In genomic region chr4:57607616-57608150, GRCh38 we compare ENCODE assay signal across 19 cellular contexts.
"Had no signal": no experiment of that assay in that cellular context is flagged by ENCODE, and none has a peak within 500 bp of the region (broad histone marks: within the 10 kb centered on the region; RNA-seq: fewer than 3 reads in every experiment).

No MANE protein-coding gene starts in this region.

- DNase-seq: activated CD4-positive, alpha-beta T cell treated with anti-CD3 and anti-CD28 coated beads, Interleukin-2, amount 50 U/mL, for 48 hours; activated naive CD4-positive, alpha-beta T cell treated with anti-CD3 and anti-CD28 coated beads, Interleukin-2, amount 10 ng/mL, durations not matched to agents 7 days and 5 days; caudate nucleus; colonic mucosa; foreskin keratinocyte; glutamatergic neuron; immature natural killer cell; naive B cell; stimulated activated CD4-positive, alpha-beta T cell treated with anti-CD3 and anti-CD28 coated beads, Interleukin-15, amount 100 ng/mL, for 24 hours; stimulated activated CD4-positive, alpha-beta T cell treated with anti-CD3 and anti-CD28 coated beads, Interleukin-4, amount 100 ng/mL, for 24 hours; stimulated activated naive CD4-positive, alpha-beta T cell treated with Interleukin-2 at 50 U/mL for 16 hours; substantia nigra; T-cell; T1000 had no signal

- H3K36me3 Mint-ChIP-seq: activated naive CD4-positive, alpha-beta T cell treated with anti-CD3 and anti-CD28 coated beads, Interleukin-2, amount 10 ng/mL, durations not matched to agents 7 days and 5 days; immature natural killer cell; naive B cell; T-cell had no signal

- H3K36me3 ChIP-seq: colonic mucosa, neutrophil, right atrium auricular region, tibial nerve had no signal

- H3K9me3 Mint-ChIP-seq: activated naive CD4-positive, alpha-beta T cell treated with anti-CD3 and anti-CD28 coated beads, Interleukin-2, amount 10 ng/mL, durations not matched to agents 7 days and 5 days; activated T-helper 2 cell treated with anti-CD3 and anti-CD28 coated beads, Interferon-gamma antibody, Interleukin-2, Interleukin-4, amounts not matched to agents 10 μg/mL and 5 μg/mL and 100 μg/mL, durations not matched to agents 14 hours and 24 hours and 36 hours had no signal

- H3K27ac Mint-ChIP-seq: activated naive CD4-positive, alpha-beta T cell treated with anti-CD3 and anti-CD28 coated beads, Interleukin-2, amount 10 ng/mL, durations not matched to agents 7 days and 5 days; activated T-helper 2 cell treated with anti-CD3 and anti-CD28 coated beads, Interferon-gamma antibody, Interleukin-2, Interleukin-4, amounts not matched to agents 10 μg/mL and 5 μg/mL and 100 μg/mL, durations not matched to agents 14 hours and 24 hours and 36 hours; immature natural killer cell; naive B cell; T-cell had no signal

- H3K4me1 Mint-ChIP-seq: activated naive CD4-positive, alpha-beta T cell treated with anti-CD3 and anti-CD28 coated beads, Interleukin-2, amount 10 ng/mL, durations not matched to agents 7 days and 5 days; immature natural killer cell; naive B cell; T-cell had no signal

- H3K4me3 ChIP-seq: colonic mucosa, right atrium auricular region, skin epidermis, tibial nerve had no signal

- H3K4me3 Mint-ChIP-seq: activated naive CD4-positive, alpha-beta T cell treated with anti-CD3 and anti-CD28 coated beads, Interleukin-2, amount 10 ng/mL, durations not matched to agents 7 days and 5 days; immature natural killer cell; naive B cell; T-cell had no signal

- H3K9me3 ChIP-seq: colonic mucosa, neutrophil, right atrium auricular region, tibial nerve had no signal

- H3K27me3 ChIP-seq: colonic mucosa, foreskin keratinocyte, neutrophil, right atrium auricular region, tibial nerve had no signal

- H3K27me3 Mint-ChIP-seq: activated naive CD4-positive, alpha-beta T cell treated with anti-CD3 and anti-CD28 coated beads, Interleukin-2, amount 10 ng/mL, durations not matched to agents 7 days and 5 days; naive B cell; T-cell had no signal

- ATAC-seq: foreskin keratinocyte, T-cell had no signal

- H3K27ac ChIP-seq: colonic mucosa, foreskin keratinocyte, neutrophil, right atrium auricular region, skin epidermis, tibial nerve had no signal

- H3K4me1 ChIP-seq: colonic mucosa, foreskin keratinocyte, right atrium auricular region, tibial nerve had no signal
